8 cellular contexts compared by ENCODE assay signal in the genomic region with DNA sequence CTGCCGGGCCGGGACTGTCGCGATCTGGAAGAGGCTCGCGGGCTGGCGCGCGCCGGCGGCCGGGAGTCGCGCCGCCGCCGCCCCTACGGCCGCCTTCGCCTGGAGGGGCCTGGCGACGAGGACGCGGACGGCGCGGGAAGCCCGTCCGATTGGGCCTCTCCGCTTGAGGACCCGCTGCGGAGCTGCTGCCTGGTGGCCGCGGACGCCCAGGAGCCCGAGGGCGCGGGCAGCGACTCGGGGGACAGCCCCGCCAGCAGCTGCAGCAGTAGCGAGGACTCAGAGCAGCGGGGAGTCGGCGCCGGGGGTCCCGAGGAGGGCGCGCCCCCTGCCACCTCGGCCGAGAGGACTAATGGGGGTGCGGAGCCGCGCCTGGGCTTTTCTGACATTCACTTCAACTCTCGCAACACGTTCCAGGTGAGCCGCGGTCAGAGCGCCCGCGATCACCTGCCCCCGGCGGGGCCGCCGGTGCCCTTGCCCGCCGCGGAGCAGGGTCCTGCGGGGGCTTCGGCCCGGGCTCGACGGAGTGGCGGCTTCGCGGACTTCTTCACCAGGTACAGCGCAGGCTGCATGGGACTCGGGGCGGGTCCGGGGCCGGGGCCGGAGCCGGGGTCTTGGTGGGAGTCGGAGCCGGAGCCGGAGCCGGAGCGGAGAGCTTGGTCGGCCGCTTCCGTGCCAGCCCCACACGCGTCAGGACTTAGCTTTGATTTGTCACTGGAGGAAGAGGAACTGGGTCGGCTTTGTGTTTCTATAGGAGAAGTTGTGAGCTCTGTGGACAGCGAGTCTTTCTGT. TPM values are rescaled to one million over a fixed set of nuclear protein-coding genes. Genes with fewer than 3 reads are reported as not detected.
A peak's percentile ranks its signal among the peaks of the same experiment; 100 is the strongest.
DNase-seq lines count a peak whose midpoint lies in the region; ATAC-seq and TF ChIP-seq lines count a peak whose summit lies in the region.

No MANE protein-coding gene starts in this region.

- peak; percentile 46 for ATAC-seq in CD4-positive, alpha-beta T cell (ENCODE audit: poor library complexity)
- peak; percentile 49 for ATAC-seq in HG03139 (IDR thresholded peaks at IDR 0.05; ENCODE audit: unreplicated experiment)

- no peak for TF ChIP-seq CTCF in CD4-positive, alpha-beta T cell (IDR thresholded peaks at IDR 0.05)

- peaks cover 7% of the 10 kb centered on the region for H3K4me1 Mint-ChIP-seq in CD4-positive, alpha-beta T cell (ENCODE audit: low read depth)

- H3K27me3 Mint-ChIP-seq in CD4-positive, alpha-beta T cell = peaks cover 78% of the 10 kb centered on the region

- intact Hi-C loops in CD4-positive, alpha-beta T cell (cut with DNase I, micrococcal nuclease) = no loop called here

- H2AFZ ChIP-seq in neuron (ENCODE audit: low read depth, low read length) = peak overlapping the region; percentile 68

- H3K36me3 Mint-ChIP-seq in CD4-positive, alpha-beta T cell (ENCODE audit: low read depth) = no peaks in the 10 kb centered on the region

- peak in 1 of 10 experiments; percentile 35 for DNase-seq in CD4-positive, alpha-beta T cell
- DNase-seq in GM19238 (ENCODE audit: insufficient read length, low spot score) (peak; percentile 40), NCI-H748 treated with DMSO at 0.1 percent for 48 hours (lab: John Stamatoyannopoulos, UW) (peak; percentile 51), germinal center (ENCODE audit: low spot score) (peak; percentile 77)
- DNase-seq in activated naive CD4-positive, alpha-beta T cell treated with anti-CD3 and anti-CD28 coated beads, Interleukin-2, amount 50 U/mL, for 16 hours = peak; percentile 15
- no peak for DNase-seq in effector CD4-positive, alpha-beta T cell

- no peaks in the 10 kb centered on the region for H3K9me3 ChIP-seq in CD4-positive, alpha-beta T cell (ENCODE audit: control insufficient read depth, low read length)
- H3K9me3 ChIP-seq in neuron (ENCODE audit: low read length) = no peaks in the 10 kb centered on the region

- CTCF ChIA-PET in CD4-positive, alpha-beta T cell (lab: Charles Lee) = interaction anchor here (0.9 kb wide), 1 partner anchor 40 kb away, joined by 3 read pairs; the partner anchor contains the start of gene NOC3L

- peak overlapping the region; percentile 90 for H3K4me3 Mint-ChIP-seq in CD4-positive, alpha-beta T cell

- H3K4me3 ChIP-seq in neuron (ENCODE audit: low read length) = peak overlapping the region; percentile 79

- no peak overlapping the region for H3K27ac ChIP-seq in CD4-positive, alpha-beta T cell (ENCODE audit: low read depth, low read length)

- no peaks in the 10 kb centered on the region for H3K36me3 ChIP-seq in neuron (ENCODE audit: insufficient read depth, low read length)

- POLR2A ChIA-PET in CD4-positive, alpha-beta T cell (lab: Charles Lee) = no interaction called here

- no peak overlapping the region for H3K27ac Mint-ChIP-seq in CD4-positive, alpha-beta T cell

- H3K9me3 Mint-ChIP-seq in CD4-positive, alpha-beta T cell = no peaks in the 10 kb centered on the region

- H3K27me3 ChIP-seq in CD4-positive, alpha-beta T cell (ENCODE audit: control insufficient read depth, insufficient read depth, low read length) = peaks cover 66% of the 10 kb centered on the region
- no peaks in the 10 kb centered on the region for H3K27me3 ChIP-seq in neuron (ENCODE audit: insufficient read depth, low read length)

- H3K4me1 ChIP-seq in neuron (ENCODE audit: insufficient read depth, low read length) = peaks cover 7% of the 10 kb centered on the region

RNA-seq across cellular contexts. Expression of gene TBC1D12, which starts 0.9 kb away (rescaled TPM):
- under 1 TPM; 0.27 to 0.42 TPM for total RNA-seq in CD4-positive, alpha-beta T cell

RNA-seq across cellular contexts. Expression of gene NOC3L, which starts 40.5 kb away (rescaled TPM):
- 1 to 10 TPM; 7.1 to 8.0 TPM for total RNA-seq in CD4-positive, alpha-beta T cell
